ENCODE assay signal across 8 cellular contexts in genomic region chr3:139388961-139389551, GRCh38. TPM values are rescaled to one million over a fixed set of nuclear protein-coding genes. Genes with fewer than 3 reads are reported as not detected.
DNase-seq lines count a peak whose midpoint lies in the region; ATAC-seq and TF ChIP-seq lines count a peak whose summit lies in the region.

No MANE protein-coding gene starts in this region.

- under 1% methylated on average over 21 of the region's 21 CpGs for WGBS in urinary bladder

- H3K4me3 ChIP-seq in coronary artery, result peak overlapping the region; percentile 88
- peak overlapping the region; percentile 88 to 94 for H3K4me3 ChIP-seq in mucosa of rectum (ENCODE audit: low read length in 2 of 2)
- peak overlapping the region; percentile 80 for H3K4me3 ChIP-seq in urinary bladder (ENCODE audit: low read depth, low read length)

- TF ChIP-seq CTCF in coronary artery (IDR thresholded peaks at IDR 0.05), result no peak

- H3K4me1 ChIP-seq in mucosa of rectum (ENCODE audit: control insufficient read depth in 2 of 2, insufficient read depth in 2 of 2, low read length in 2 of 2) (peaks cover 6 to 11% of the 10 kb centered on the region in 2 donors), urinary bladder (ENCODE audit: insufficient read depth) (no peaks in the 10 kb centered on the region)

- ATAC-seq in HG02610 (IDR thresholded peaks at IDR 0.05; ENCODE audit: unreplicated experiment), result peak; percentile 23

- no peaks in the 10 kb centered on the region for H3K27me3 ChIP-seq in mucosa of rectum (ENCODE audit: control insufficient read depth in 2 of 2, insufficient read depth in 2 of 2, low read length in 2 of 2)

- H3K27ac ChIP-seq in coronary artery, result peak overlapping the region; percentile 92 to 96
- H3K27ac ChIP-seq in mucosa of rectum (ENCODE audit: low read depth in 2 of 2, low read length in 2 of 2), result peak overlapping the region; percentile 97
- H3K27ac ChIP-seq in urinary bladder (ENCODE audit: low read depth), result peak overlapping the region; percentile 70

- H3K36me3 ChIP-seq in mucosa of rectum (ENCODE audit: control insufficient read depth in 2 of 2, insufficient read depth in 2 of 2, low read length in 2 of 2), result peaks cover 0 to 2% of the 10 kb centered on the region in 2 donors
- no peaks in the 10 kb centered on the region for H3K36me3 ChIP-seq in urinary bladder (ENCODE audit: insufficient read depth)

- DNase-seq in DMS 273 (lab: John Stamatoyannopoulos, UW; ENCODE audit: unreplicated experiment), result peak; percentile 74
- no peak for DNase-seq in DMS 273 treated with DMSO at 0.1 percent for 48 hours (lab: John Stamatoyannopoulos, UW)
- DNase-seq in RPMI8226, result peak; percentile 27
- DNase-seq in coronary artery (ENCODE audit: low spot score), result no peak
- DNase-seq in HCEC 1CT, result no peak

- peak overlapping the region; percentile 94 to 98 for H3K9ac ChIP-seq in mucosa of rectum (ENCODE audit: low read depth in 1 of 2, low read length in 2 of 2)

- H3K9me3 ChIP-seq in mucosa of rectum (ENCODE audit: control insufficient read depth in 2 of 2, low read length in 2 of 2), result no peaks in the 10 kb centered on the region

RNA-seq across cellular contexts. Expression of gene COPB2, which starts 0.4 kb away (rescaled TPM):
- total RNA-seq in urinary bladder, result 157 TPM
- polyA plus RNA-seq in urinary bladder, result 59.3 TPM

RNA-seq across cellular contexts. Expression of gene MRPS22, which starts 45.2 kb away (rescaled TPM):
- 62.1 TPM for total RNA-seq in urinary bladder
- polyA plus RNA-seq in urinary bladder, result 42.2 TPM

Comparison
In these comparisons a context has a peak if more than half of its experiments do, and no peak if none do; other contexts are left out.
1. DNase-seq: peak in DMS 273 (single experiment) and RPMI8226 (single experiment); none in DMS 273 treated with DMSO at 0.1 percent for 48 hours (single experiment), coronary artery (single experiment) and HCEC 1CT (single experiment).
2. Peak in every context shown above with its lines, with median percentiles within 50 percentile points of each other: H3K27ac ChIP-seq and H3K4me3 ChIP-seq.